1 cellular context compared by ENCODE assay signal in genomic region chr17:79942011-79942405, GRCh38.
TF ChIP-seq lines count a peak whose summit lies in the region.

No MANE protein-coding gene starts in this region.

TF ChIP-seq in WTC11, 78 proteins besides CTCF, POLR2A, EP300 and RAD21 (continued from another document):
- TF ChIP-seq, protein P1, sequence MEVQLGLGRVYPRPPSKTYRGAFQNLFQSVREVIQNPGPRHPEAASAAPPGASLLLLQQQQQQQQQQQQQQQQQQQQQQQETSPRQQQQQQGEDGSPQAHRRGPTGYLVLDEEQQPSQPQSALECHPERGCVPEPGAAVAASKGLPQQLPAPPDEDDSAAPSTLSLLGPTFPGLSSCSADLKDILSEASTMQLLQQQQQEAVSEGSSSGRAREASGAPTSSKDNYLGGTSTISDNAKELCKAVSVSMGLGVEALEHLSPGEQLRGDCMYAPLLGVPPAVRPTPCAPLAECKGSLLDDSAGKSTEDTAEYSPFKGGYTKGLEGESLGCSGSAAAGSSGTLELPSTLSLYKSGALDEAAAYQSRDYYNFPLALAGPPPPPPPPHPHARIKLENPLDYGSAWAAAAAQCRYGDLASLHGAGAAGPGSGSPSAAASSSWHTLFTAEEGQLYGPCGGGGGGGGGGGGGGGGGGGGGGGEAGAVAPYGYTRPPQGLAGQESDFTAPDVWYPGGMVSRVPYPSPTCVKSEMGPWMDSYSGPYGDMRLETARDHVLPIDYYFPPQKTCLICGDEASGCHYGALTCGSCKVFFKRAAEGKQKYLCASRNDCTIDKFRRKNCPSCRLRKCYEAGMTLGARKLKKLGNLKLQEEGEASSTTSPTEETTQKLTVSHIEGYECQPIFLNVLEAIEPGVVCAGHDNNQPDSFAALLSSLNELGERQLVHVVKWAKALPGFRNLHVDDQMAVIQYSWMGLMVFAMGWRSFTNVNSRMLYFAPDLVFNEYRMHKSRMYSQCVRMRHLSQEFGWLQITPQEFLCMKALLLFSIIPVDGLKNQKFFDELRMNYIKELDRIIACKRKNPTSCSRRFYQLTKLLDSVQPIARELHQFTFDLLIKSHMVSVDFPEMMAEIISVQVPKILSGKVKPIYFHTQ (CRISPR knock-in tag; IDR thresholded peaks at IDR 0.05): no peak
- TF ChIP-seq SP1 (CRISPR knock-in tag; conservative IDR thresholded peaks at IDR 0.05) (no peak), TEAD4 (CRISPR knock-in tag; IDR thresholded peaks at IDR 0.05) (no peak), SMAD4 (CRISPR knock-in tag; IDR thresholded peaks at IDR 0.05) (no peak)
